In genomic region chr1:29850358-29850757, GRCh38 we compare ENCODE assay signal across 18 cellular contexts.
DNase-seq lines count a peak whose midpoint lies in the region; ATAC-seq, FAIRE-seq and TF ChIP-seq lines count a peak whose summit lies in the region.
"Had no signal": no experiment of that assay in that cellular context is flagged by ENCODE, and none has a peak within 500 bp of the region (broad histone marks: within the 10 kb centered on the region; RNA-seq: fewer than 3 reads in every experiment).

No MANE protein-coding gene starts in this region.

- H3K4me3 ChIP-seq in HepG2 (replicated peaks in 1 of 3; ENCODE audit: insufficient read depth in 1 of 3, low read depth in 2 of 3, low read length in 3 of 3) (no peak overlapping the region), right lobe of liver (no peak overlapping the region), K562 (no peak overlapping the region)
- peak overlapping the region in 1 of 10 experiments; percentile 16; a peak in 1 of 20 replicates for H3K4me3 ChIP-seq in BLaER1 treated with 17β-estradiol and CSF1 and Interleukin-3, amounts not matched to agents 10 nM and 100 nM
- H3K4me3 ChIP-seq: GM12878, GM23248, HAP-1 had no signal

- ATAC-seq in HepG2 (no peak), right lobe of liver (no peak), K562 (no peak), GM18517 (IDR thresholded peaks at IDR 0.05; ENCODE audit: unreplicated experiment) (no peak)
- ATAC-seq: CD8-positive, alpha-beta T cell; GM12878 had no signal

- BruUV-seq in HepG2 (replicated peaks; lab: Mats Ljungman, UMichigan): no TSS peak
- no TSS peak for BruUV-seq in K562 (replicated peaks; lab: Mats Ljungman, UMichigan)

- TF ChIP-seq RAD21 in HepG2 (CRISPR knock-in tag; IDR thresholded peaks at IDR 0.05) (no peak), K562 (CRISPR knock-in tag; conservative IDR thresholded peaks at IDR 0.05 in 1 of 2, IDR thresholded peaks at IDR 0.05 in 1 of 2) (no peak)

- H3K27me3 Mint-ChIP-seq in T-helper 2 cell treated with Interferon-gamma antibody and Interleukin-4, amounts not matched to agents 5 μg/mL and 100 μg/mL, for 36 hours (ENCODE audit: low read depth): no peaks in the 10 kb centered on the region

- H3K27ac ChIP-seq in HepG2 (ENCODE audit: extremely low read length, insufficient read depth, low read length) (no peak overlapping the region), right lobe of liver (no peak overlapping the region), K562 (ENCODE audit: extremely low read depth, low read depth, low read length) (no peak overlapping the region)
- no peak overlapping the region for H3K27ac ChIP-seq in BLaER1 treated with 17β-estradiol and CSF1 and Interleukin-3, amounts not matched to agents 10 nM and 100 nM
- H3K27ac ChIP-seq: GM23248 had no signal

- H3K27ac Mint-ChIP-seq in T-helper 2 cell treated with Interferon-gamma antibody and Interleukin-4, amounts not matched to agents 5 μg/mL and 100 μg/mL, for 36 hours: no peak overlapping the region
- H3K27ac Mint-ChIP-seq: CD8-positive, alpha-beta T cell had no signal

- H3K4me1 ChIP-seq in HepG2 (ENCODE audit: insufficient read depth, low read length) (no peaks in the 10 kb centered on the region), right lobe of liver (no peaks in the 10 kb centered on the region), K562 (replicated peaks in 1 of 2; ENCODE audit: control insufficient read depth in 2 of 2, insufficient read depth in 2 of 2, low read length in 2 of 2) (no peaks in the 10 kb centered on the region)
- peaks cover 32 to 66% (median 58%) of the 10 kb centered on the region in 10 experiments for H3K4me1 ChIP-seq in BLaER1 treated with 17β-estradiol and CSF1 and Interleukin-3, amounts not matched to agents 10 nM and 100 nM
- H3K4me1 ChIP-seq: HAP-1 had no signal

- no peak for TF ChIP-seq POLR2A in HepG2 (IDR thresholded peaks at IDR 0.05; ENCODE audit: insufficient read depth in 1 of 2, low read depth in 2 of 2, low read length in 2 of 2)
- no peak for TF ChIP-seq POLR2A in right lobe of liver (IDR thresholded peaks at IDR 0.05)
- TF ChIP-seq POLR2A in K562 (conservative IDR thresholded peaks at IDR 0.05): no peak

- H3K27me3 ChIP-seq in HepG2 (ENCODE audit: control insufficient read depth in 1 of 2, insufficient read depth in 2 of 2, low read length in 2 of 2): peaks cover 0 to 2% of the 10 kb centered on the region in 2 experiments; a peak in 1 of 5 replicates
- no peaks in the 10 kb centered on the region for H3K27me3 ChIP-seq in right lobe of liver
- H3K27me3 ChIP-seq in BLaER1 treated with 17β-estradiol and CSF1 and Interleukin-3, amounts not matched to agents 10 nM and 100 nM: peaks cover 0 to 9% (median 0%) of the 10 kb centered on the region in 11 experiments; a peak in 2 of 22 replicates
- H3K27me3 ChIP-seq in K562 (ENCODE audit: control insufficient read depth in 2 of 2, insufficient read depth in 2 of 2, low read length in 2 of 2): peaks cover 3 to 30% of the 10 kb centered on the region in 2 experiments; a peak in 3 of 5 replicates

- 18% methylated on average over 5 of the region's 7 CpGs for WGBS in HepG2 (ENCODE audit: low lambda C conversion rate)
- WGBS in right lobe of liver (ENCODE audit: insufficient coverage, low coverage, low lambda C conversion rate, missing lambda C conversion rate): 27% methylated on average over 3 of the region's 7 CpGs
- WGBS in K562 (ENCODE audit: insufficient coverage, low coverage, missing lambda C conversion rate): 0% methylated on average over 6 of the region's 7 CpGs

- H4K20me1 ChIP-seq in HepG2 (ENCODE audit: insufficient read depth, low read length): no peaks in the 10 kb centered on the region
- H4K20me1 ChIP-seq in BLaER1 treated with 17β-estradiol and CSF1 and Interleukin-3, amounts not matched to agents 10 nM and 100 nM: no peaks in the 10 kb centered on the region
- H4K20me1 ChIP-seq in K562 (replicated peaks; ENCODE audit: control insufficient read depth, insufficient read depth, low read length): 0 out of 2 replicates have a peak, but pooled peaks cover 3% of the 10 kb centered on the region

- intact Hi-C loops in HepG2 (cut with micrococcal nuclease; ENCODE audit: unreplicated experiment): no loop called here
- intact Hi-C loops in right lobe of liver (cut with DNase I): no loop called here
- intact Hi-C loops in K562 (cut with micrococcal nuclease): no loop called here

- H3K9me1 ChIP-seq in K562 (ENCODE audit: control insufficient read depth, insufficient read depth, low read length): no peaks in the 10 kb centered on the region

- no peaks in the 10 kb centered on the region for H3K4me1 Mint-ChIP-seq in T-helper 2 cell treated with Interferon-gamma antibody and Interleukin-4, amounts not matched to agents 5 μg/mL and 100 μg/mL, for 36 hours (ENCODE audit: low read depth)

- H3K79me2 ChIP-seq in HepG2 (ENCODE audit: insufficient read depth, low read length) (no peaks in the 10 kb centered on the region), K562 (ENCODE audit: control insufficient read depth, insufficient read depth, low read length) (no peaks in the 10 kb centered on the region)

- H3K4me2 ChIP-seq in HepG2 (ENCODE audit: low read depth, low read length) (no peak overlapping the region), K562 (ENCODE audit: insufficient read depth, low read length) (no peak overlapping the region)
- H3K4me2 ChIP-seq in BLaER1 treated with 17β-estradiol and CSF1 and Interleukin-3, amounts not matched to agents 10 nM and 100 nM: peak overlapping the region; percentile 23 to 92 (median 83)

- H3K9ac ChIP-seq in HepG2 (ENCODE audit: insufficient read depth, low read depth, low read length): no peak overlapping the region
- no peak overlapping the region for H3K9ac ChIP-seq in BLaER1 treated with 17β-estradiol and CSF1 and Interleukin-3, amounts not matched to agents 10 nM and 100 nM
- H3K9ac ChIP-seq in K562 (ENCODE audit: insufficient read depth in 1 of 2, low read depth in 2 of 2, low read length in 2 of 2): no peak overlapping the region
- H3K9ac ChIP-seq: GM23248 had no signal

- no peak for FAIRE-seq in HepG2 (lab: Jason Lieb, UNC)
- no peak for FAIRE-seq in K562 (lab: Jason Lieb, UNC)
- FAIRE-seq: GM12878 had no signal

- TF ChIP-seq CTCF in HepG2 (CRISPR knock-in tag; IDR thresholded peaks at IDR 0.05): no peak
- no peak for TF ChIP-seq CTCF in right lobe of liver (IDR thresholded peaks at IDR 0.05)
- no peak for TF ChIP-seq CTCF in K562 (IDR thresholded peaks at IDR 0.05 in 2 of 3, conservative IDR thresholded peaks at IDR 0.05 in 1 of 3; ENCODE audit: insufficient read depth in 2 of 3, low read depth in 1 of 3, low read length in 3 of 3)

- no peak for TF ChIP-seq EP300 in HepG2 (IDR thresholded peaks at IDR 0.05; ENCODE audit: low read depth in 2 of 2, low read length in 2 of 2)
- TF ChIP-seq EP300 in HepG2 (CRISPR knock-in tag; IDR thresholded peaks at IDR 0.05; ENCODE audit: borderline replicate concordance): no peak
- TF ChIP-seq EP300 in K562 (IDR thresholded peaks at IDR 0.05; ENCODE audit: low read length): no peak

- POLR2A ChIA-PET in HepG2 (lab: Yijun Ruan, JAX): no interaction called here
- POLR2A ChIA-PET in K562 (lab: Yijun Ruan, JAX): no interaction called here

- H3K9me3 ChIP-seq in HepG2 (ENCODE audit: low read length) (no peaks in the 10 kb centered on the region), right lobe of liver (no peaks in the 10 kb centered on the region), K562 (replicated peaks; ENCODE audit: control insufficient read depth, insufficient read depth, low read depth, low read length) (no peaks in the 10 kb centered on the region)
- H3K9me3 ChIP-seq in BLaER1 treated with 17β-estradiol and CSF1 and Interleukin-3, amounts not matched to agents 10 nM and 100 nM (replicated peaks in 1 of 11): no peaks in the 10 kb centered on the region
- H3K9me3 ChIP-seq: HAP-1 had no signal

- H3K4me3 Mint-ChIP-seq in T-helper 2 cell treated with Interferon-gamma antibody and Interleukin-4, amounts not matched to agents 5 μg/mL and 100 μg/mL, for 36 hours: no peak overlapping the region
- H3K4me3 Mint-ChIP-seq: CD8-positive, alpha-beta T cell had no signal

- no peaks in the 10 kb centered on the region for H3K9me3 Mint-ChIP-seq in T-helper 2 cell treated with Interferon-gamma antibody and Interleukin-4, amounts not matched to agents 5 μg/mL and 100 μg/mL, for 36 hours
- H3K9me3 Mint-ChIP-seq: CD8-positive, alpha-beta T cell had no signal

- no peak for DNase-seq in HepG2 (ENCODE audit: low spot score)
- DNase-seq in right lobe of liver: no peak
- no peak for DNase-seq in K562 (ENCODE audit: extremely low read depth in 1 of 4, low spot score in 3 of 4)
- no peak for DNase-seq in Ammon's horn (ENCODE audit: low spot score)
- no peak for DNase-seq in T-helper 2 cell treated with Interferon-gamma antibody and Interleukin-4, amounts not matched to agents 5 μg/mL and 100 μg/mL, for 36 hours (ENCODE audit: low spot score)
- DNase-seq: ACHN, Calu3, DMS 273 treated with DMSO at 0.1 percent for 48 hours, DMS53, DND-41, EL, GM23248, KBM-7 had no signal

- H2AFZ ChIP-seq in HepG2 (ENCODE audit: low read length) (no peak overlapping the region), K562 (ENCODE audit: low read depth, low read length) (no peak overlapping the region)
- H2AFZ ChIP-seq: GM23248 had no signal

- CTCF ChIA-PET in HepG2 (lab: Yijun Ruan, JAX; ENCODE audit: low intra/inter-chr PET ratio, low total read pairs) (no interaction called here), K562 (lab: Yijun Ruan, JAX; ENCODE audit: low intra/inter-chr PET ratio) (interaction anchor here (0.9 kb wide), 1 partner anchor 57 kb away, joined by 4 read pairs; no protein-coding TSS in a partner anchor)

- in situ Hi-C loops in HepG2 (cut with HindIII; ENCODE audit: extremely low pct_ligation_motif_present, low pct_unique_long_range_greater_than_20kb): loop anchor here (10.0 kb wide), 1 partner anchor 616 kb away; the partner anchor contains the start of genes MECR and PTPRU
- in situ Hi-C loops in K562 (cut with MboI): no loop called here

- H3K36me3 Mint-ChIP-seq in T-helper 2 cell treated with Interferon-gamma antibody and Interleukin-4, amounts not matched to agents 5 μg/mL and 100 μg/mL, for 36 hours (ENCODE audit: low read depth): no peaks in the 10 kb centered on the region
- H3K36me3 Mint-ChIP-seq: CD8-positive, alpha-beta T cell had no signal

- H3K36me3 ChIP-seq in HepG2 (replicated peaks in 1 of 2; ENCODE audit: control insufficient read depth in 1 of 2, insufficient read depth in 2 of 2, low read length in 2 of 2) (no peaks in the 10 kb centered on the region), right lobe of liver (no peaks in the 10 kb centered on the region), K562 (ENCODE audit: control insufficient read depth, insufficient read depth, low read length) (no peaks in the 10 kb centered on the region)
- H3K36me3 ChIP-seq in BLaER1 treated with 17β-estradiol and CSF1 and Interleukin-3, amounts not matched to agents 10 nM and 100 nM: no peaks in the 10 kb centered on the region
- H3K36me3 ChIP-seq: HAP-1 had no signal

TF ChIP-seq in HepG2, 621 proteins besides CTCF, POLR2A, EP300 and RAD21 (continues in another document):
- TF ChIP-seq MAFF (IDR thresholded peaks at IDR 0.05; ENCODE audit: low read depth, low read length) (peak; percentile 69), ZNF205 (CRISPR knock-in tag; IDR thresholded peaks at IDR 0.05) (no peak)

Comparison
In these comparisons a context has a peak if more than half of its experiments do, and no peak if none do; other contexts are left out.
1. H3K4me2 ChIP-seq: peak in BLaER1 treated with 17β-estradiol and CSF1 and Interleukin-3, amounts not matched to agents 10 nM and 100 nM (11 of 11); none in HepG2 (single experiment) and K562 (single experiment).
2. Of the 241 proteins assayed by ChIP-seq in both HepG2 and K562: peak only in HepG2: MAFF and MAFK; only in K562: MAFG; in both: none; in neither: 238.